Comparison of ENCODE assay signal across 10 cellular contexts in genomic region chr5:125410501-125411162, GRCh38.
DNase-seq lines count a peak whose midpoint lies in the region; ATAC-seq and TF ChIP-seq lines count a peak whose summit lies in the region.
"Had no signal": no experiment of that assay in that cellular context is flagged by ENCODE, and none has a peak within 500 bp of the region (broad histone marks: within the 10 kb centered on the region; RNA-seq: fewer than 3 reads in every experiment).

No MANE protein-coding gene starts in this region.

- H3K79me2 ChIP-seq in SK-N-SH (ENCODE audit: insufficient read depth) (no peaks in the 10 kb centered on the region), Karpas-422 (ENCODE audit: low read length) (no peaks in the 10 kb centered on the region)

- H3K4me3 ChIP-seq in SK-N-SH (ENCODE audit: low read depth in 2 of 2, low read length in 1 of 2) (peak overlapping the region in 1 of 2 experiments; percentile 42; a peak in 3 of 4 replicates), right atrium auricular region (no peak overlapping the region), lower leg skin (ENCODE audit: low read depth, poor library complexity, severe bottlenecking) (no peak overlapping the region), Karpas-422 (ENCODE audit: low read length) (no peak overlapping the region)
- no peak overlapping the region for H3K4me3 ChIP-seq in CD8-positive, alpha-beta T cell (ENCODE audit: low read depth, low read length)

- H3K27me3 ChIP-seq in SK-N-SH (ENCODE audit: insufficient read depth) = no peaks in the 10 kb centered on the region
- no peaks in the 10 kb centered on the region for H3K27me3 ChIP-seq in right atrium auricular region
- H3K27me3 ChIP-seq in CD8-positive, alpha-beta T cell (ENCODE audit: insufficient read depth, low read length) = no peaks in the 10 kb centered on the region
- no peaks in the 10 kb centered on the region for H3K27me3 ChIP-seq in Karpas-422 (ENCODE audit: low read length)

- H3K4me3 Mint-ChIP-seq in CD8-positive, alpha-beta T cell = no peak overlapping the region

- H2AFZ ChIP-seq in SK-N-SH (ENCODE audit: low read depth) (peak overlapping the region; percentile 53; the same call in 1 of the 2 replicates), Karpas-422 (ENCODE audit: low read length) (no peak overlapping the region)

- H3K9me2 ChIP-seq in SK-N-SH = no peaks in the 10 kb centered on the region
- H3K9me2 ChIP-seq in Karpas-422 (replicated peaks; ENCODE audit: insufficient read depth, low read length) = no peaks in the 10 kb centered on the region

- no peak for TF ChIP-seq POLR2A in lower leg skin (IDR thresholded peaks at IDR 0.05)

- POLR2A ChIA-PET in SK-N-SH (lab: Yijun Ruan, JAX) = interaction anchor here (1.1 to 7.1 kb wide), 18 partner anchors 38 to 672 kb away, joined by 3 to 64 read pairs (median 6); partner anchors contain the start of gene ZNF608
- POLR2A ChIA-PET in CD8-positive, alpha-beta T cell (lab: Charles Lee) = no interaction called here

- H3K4me2 ChIP-seq in SK-N-SH = peak overlapping the region; percentile 72
- no peak overlapping the region for H3K4me2 ChIP-seq in Karpas-422 (ENCODE audit: low read depth, low read length, poor library complexity, severe bottlenecking)

- TF ChIP-seq CTCF in SK-N-SH (IDR thresholded peaks at IDR 0.05) (no peak), right atrium auricular region (IDR thresholded peaks at IDR 0.05) (no peak), lower leg skin (IDR thresholded peaks at IDR 0.05) (no peak)
- no peak for TF ChIP-seq CTCF in CD8-positive, alpha-beta T cell (IDR thresholded peaks at IDR 0.05)

- H3K4me1 ChIP-seq in SK-N-SH (ENCODE audit: control insufficient read depth in 1 of 2, insufficient read depth in 2 of 2, low read depth in 1 of 2, low read length in 1 of 2) (peaks cover 51 to 59% of the 10 kb centered on the region in 2 experiments), right atrium auricular region (peaks cover 0 to 50% of the 10 kb centered on the region in 2 donors), Karpas-422 (ENCODE audit: low read length) (no peaks in the 10 kb centered on the region)
- no peaks in the 10 kb centered on the region for H3K4me1 ChIP-seq in CD8-positive, alpha-beta T cell (ENCODE audit: insufficient read depth, low read length)

- intact Hi-C loops in lower leg skin (cut with DNase I; ENCODE audit: low total_unique reads) = no loop called here
- intact Hi-C loops in CD8-positive, alpha-beta T cell (cut with DNase I, micrococcal nuclease) = no loop called here

- H3K27ac Mint-ChIP-seq in CD8-positive, alpha-beta T cell = no peak overlapping the region

- no peaks in the 10 kb centered on the region for H3K4me1 Mint-ChIP-seq in CD8-positive, alpha-beta T cell (ENCODE audit: low read depth)

- H3K9me3 Mint-ChIP-seq in CD8-positive, alpha-beta T cell = peaks cover 4% of the 10 kb centered on the region

- H3K36me3 ChIP-seq in SK-N-SH (replicated peaks in 1 of 2; ENCODE audit: control insufficient read depth in 1 of 2, insufficient read depth in 2 of 2, low read length in 1 of 2) (no peaks in the 10 kb centered on the region), right atrium auricular region (no peaks in the 10 kb centered on the region), Karpas-422 (ENCODE audit: insufficient read depth, low read length) (no peaks in the 10 kb centered on the region)
- no peaks in the 10 kb centered on the region for H3K36me3 ChIP-seq in CD8-positive, alpha-beta T cell (ENCODE audit: insufficient read depth, low read length)

- H3F3A ChIP-seq in SK-N-SH (replicated peaks; ENCODE audit: insufficient read depth) = peaks cover 50% of the 10 kb centered on the region

- no peaks in the 10 kb centered on the region for H3K36me3 Mint-ChIP-seq in CD8-positive, alpha-beta T cell

- peak; percentile 48; the same call in 1 of the 2 replicates for TF ChIP-seq RAD21 in SK-N-SH (IDR thresholded peaks at IDR 0.05; ENCODE audit: low read length)

- H3K27me3 Mint-ChIP-seq in CD8-positive, alpha-beta T cell (ENCODE audit: low read depth) = no peaks in the 10 kb centered on the region

- CTCF ChIA-PET in SK-N-SH (lab: Yijun Ruan, JAX) = interaction anchor here (1.0 to 2.3 kb wide), 6 partner anchors 71 to 752 kb away, joined by 3 to 8 read pairs (median 4); no protein-coding TSS in a partner anchor
- CTCF ChIA-PET in CD8-positive, alpha-beta T cell (lab: Charles Lee) = no interaction called here

- H3K9ac ChIP-seq in SK-N-SH (peak overlapping the region; percentile 58), Karpas-422 (ENCODE audit: low read length) (no peak overlapping the region)

- peak; percentile 35 for DNase-seq in HT1080 (ENCODE audit: low read depth)
- peak; percentile 33 for DNase-seq in SK-N-SH
- DNase-seq in right atrium auricular region (ENCODE audit: low spot score) = no peak
- DNase-seq in substantia nigra (lab: John Stamatoyannopoulos, UW) = no peak
- no peak for DNase-seq in lower leg skin (ENCODE audit: low spot score in 2 of 2)
- no peak for DNase-seq in CD8-positive, alpha-beta T cell
- no peak for DNase-seq in Karpas-422
- DNase-seq: activated CD8-positive, alpha-beta memory T cell treated with anti-CD3 and anti-CD28 coated beads, Interleukin-2, amount 50 U/mL, for 48 hours; stimulated activated CD4-positive, alpha-beta T cell treated with anti-CD3 and anti-CD28 coated beads, Interleukin-12 subunit alpha, Interleukin-12 subunit beta, amount 100 ng/mL, for 4 hours had no signal

- H4K20me1 ChIP-seq in SK-N-SH (ENCODE audit: insufficient read depth) (no peaks in the 10 kb centered on the region), Karpas-422 (ENCODE audit: insufficient read depth, low read depth, low read length) (no peaks in the 10 kb centered on the region)

- WGBS in SK-N-SH (ENCODE audit: low lambda C conversion rate) = 17% methylated on average over 2 of the region's 2 CpGs
- WGBS in lower leg skin, 2 donors = 15 to 24% methylated on average over 2 of the region's 2 CpGs

- no peaks in the 10 kb centered on the region for H3K9me3 ChIP-seq in SK-N-SH
- no peaks in the 10 kb centered on the region for H3K9me3 ChIP-seq in right atrium auricular region
- H3K9me3 ChIP-seq in CD8-positive, alpha-beta T cell (ENCODE audit: low read length) = no peaks in the 10 kb centered on the region
- H3K9me3 ChIP-seq in Karpas-422 (ENCODE audit: low read length) = no peaks in the 10 kb centered on the region

- no peak for ATAC-seq in GM18861 (IDR thresholded peaks at IDR 0.05; ENCODE audit: unreplicated experiment)
- ATAC-seq in CD8-positive, alpha-beta T cell = no peak

- TF ChIP-seq EP300 in SK-N-SH (IDR thresholded peaks at IDR 0.05; ENCODE audit: borderline replicate concordance in 1 of 2, low read depth in 1 of 2, low read length in 1 of 2) = peak; percentile 97 to 100

- H3K27ac ChIP-seq in SK-N-SH (ENCODE audit: low read depth in 2 of 2, low read length in 1 of 2) (peak overlapping the region; percentile 93 to 98), right atrium auricular region (peak overlapping the region; percentile 52 to 84), substantia nigra (ENCODE audit: low read depth, low read length, poor library complexity, severe bottlenecking) (peak overlapping the region; percentile 93), Karpas-422 (ENCODE audit: low read length) (no peak overlapping the region)
- no peak overlapping the region for H3K27ac ChIP-seq in CD8-positive, alpha-beta T cell (ENCODE audit: low read depth, low read length)

TF ChIP-seq in SK-N-SH, 30 proteins besides CTCF, POLR2A, EP300 and RAD21 (continues in another document):
- TF ChIP-seq NRF1 (IDR thresholded peaks at IDR 0.05; ENCODE audit: low read depth, low read length) (no peak), USF2 (IDR thresholded peaks at IDR 0.05; ENCODE audit: borderline replicate concordance, low read depth, low read length) (no peak), PBX3 (IDR thresholded peaks at IDR 0.05) (peak; percentile 97), IRF3 (IDR thresholded peaks at IDR 0.05; ENCODE audit: low read depth, low read length) (no peak), FOXJ3 (CRISPR knock-in tag; IDR thresholded peaks at IDR 0.05) (peak; percentile 76; the same call in 1 of the 2 replicates), NFIC (IDR thresholded peaks at IDR 0.05; ENCODE audit: borderline replicate concordance) (peak; percentile 81), RFX5 (IDR thresholded peaks at IDR 0.05; ENCODE audit: low read length) (no peak), USF1 (IDR thresholded peaks at IDR 0.05; ENCODE audit: borderline replicate concordance, low read depth) (no peak), MEF2A (IDR thresholded peaks at IDR 0.05; ENCODE audit: borderline replicate concordance, low read depth) (peak; percentile 88), JUND (IDR thresholded peaks at IDR 0.05) (peak; percentile 80)

Comparison
In these comparisons a context has a peak if more than half of its experiments do, and no peak if none do; other contexts are left out.
1. DNase-seq: peak in HT1080 (single experiment) and SK-N-SH (single experiment); none in right atrium auricular region (single experiment), substantia nigra (0 of 49), lower leg skin (0 of 2), CD8-positive, alpha-beta T cell (0 of 7) and Karpas-422 (single experiment).
2. H3K27ac ChIP-seq: peak in SK-N-SH (2 of 2), right atrium auricular region (2 of 2) and substantia nigra (single experiment); none in CD8-positive, alpha-beta T cell (single experiment) and Karpas-422 (single experiment).